ENCODE assay signal across 8 cellular contexts in the genomic region with DNA sequence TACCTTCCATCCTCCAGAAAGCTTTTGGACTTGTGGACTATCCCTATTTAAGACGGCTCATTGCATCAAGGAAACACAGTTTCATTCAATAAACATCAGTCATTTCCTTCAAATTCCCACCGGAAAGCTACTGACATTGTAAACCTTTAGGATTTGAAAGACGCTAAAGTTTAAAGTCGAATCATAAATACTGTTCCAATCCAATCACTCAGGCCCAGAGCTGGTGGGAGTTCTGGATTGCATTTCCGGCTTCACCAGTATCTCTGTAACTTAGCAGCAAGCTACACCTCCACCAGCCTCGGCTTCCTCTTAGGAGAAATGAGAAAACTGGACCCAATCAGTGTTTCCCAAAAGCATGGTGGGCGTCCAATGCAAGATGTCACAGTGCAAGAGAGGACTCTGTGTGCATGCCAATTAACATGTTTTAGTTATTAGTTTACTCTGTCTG. TPM values are rescaled to one million over a fixed set of nuclear protein-coding genes. Genes with fewer than 3 reads are reported as not detected.
DNase-seq lines count a peak whose midpoint lies in the region; ATAC-seq and TF ChIP-seq lines count a peak whose summit lies in the region.

No MANE protein-coding gene starts in this region.

- H3K4me3 ChIP-seq in HFF-Myc (replicated peaks; ENCODE audit: low read depth, low read length) (peak overlapping the region; percentile 91), adrenal gland (peak overlapping the region in 1 of 4 donors; percentile 68), stomach (peak overlapping the region; percentile 93 to 99 (median 98))

- DNase-seq in AG08395 (ENCODE audit: low spot score) (peak; percentile 43), HFF-Myc (ENCODE audit: extremely low read depth, low read depth) (no peak), adrenal gland (peak in 2 of 7 donors; percentile 12 to 19), iris pigment epithelial cell (ENCODE audit: low read depth) (peak; percentile 59), stomach (no peak), NCI-H146 (lab: John Stamatoyannopoulos, UW) (no peak)

- H3K36me3 ChIP-seq in adrenal gland (replicated peaks in 1 of 2) (no peaks in the 10 kb centered on the region), stomach (no peaks in the 10 kb centered on the region)

- WGBS in adrenal gland, 4 donors: 27 to 34% (median 32%) methylated on average over 7 of the region's 7 CpGs
- 9 to 18% (median 13%) methylated on average over 7 of the region's 7 CpGs for WGBS in stomach, 5 donors

- TF ChIP-seq POLR2A in adrenal gland (IDR thresholded peaks at IDR 0.05) (no peak), stomach (IDR thresholded peaks at IDR 0.05) (no peak), GM18505 (IDR thresholded peaks at IDR 0.05; ENCODE audit: borderline replicate concordance, extremely low read depth, insufficient read depth, insufficient read length) (no peak)

- H3K27ac ChIP-seq in adrenal gland (peak overlapping the region in 3 of 5 donors; percentile 85 to 91 (median 91)), stomach (peak overlapping the region; percentile 49 to 97 (median 96))

- no peak for TF ChIP-seq EP300 in stomach (IDR thresholded peaks at IDR 0.05)

- H3K9me3 ChIP-seq in adrenal gland (replicated peaks in 1 of 3) (no peaks in the 10 kb centered on the region), stomach (no peaks in the 10 kb centered on the region)

- ATAC-seq in GM18505 (IDR thresholded peaks at IDR 0.05; ENCODE audit: unreplicated experiment) (no peak), GM21576 (IDR thresholded peaks at IDR 0.05; ENCODE audit: unreplicated experiment) (no peak)

- intact Hi-C loops in adrenal gland (cut with DNase I) (no loop called here), stomach (cut with DNase I; ENCODE audit: low total_unique reads) (no loop called here)

- H3K4me1 ChIP-seq in adrenal gland (replicated peaks in 1 of 2): peaks cover 11 to 29% of the 10 kb centered on the region in 2 donors
- H3K4me1 ChIP-seq in stomach: peaks cover 29 to 65% (median 52%) of the 10 kb centered on the region in 4 donors

- TF ChIP-seq CTCF in HFF-Myc (IDR thresholded peaks at IDR 0.05; ENCODE audit: low read depth, low read length, missing control alignments) (no peak), adrenal gland (IDR thresholded peaks at IDR 0.05) (no peak), stomach (IDR thresholded peaks at IDR 0.05) (no peak)

- H3K27me3 ChIP-seq in adrenal gland (no peaks in the 10 kb centered on the region), stomach (no peaks in the 10 kb centered on the region)

RNA-seq across cellular contexts. Expression of gene WDFY1, which starts 1.6 kb away (rescaled TPM):
- total RNA-seq in adrenal gland (10 to 100 TPM; 28.1 to 45.2 (median 34.9) TPM), stomach (100 to 1,000 TPM in 1 of 5 donors, 10 to 100 TPM in 4; 29.0 to 134 (median 94.5) TPM)
- polyA plus RNA-seq in adrenal gland (10 to 100 TPM in 2 of 3 donors, 1 to 10 TPM in 1; 7.8 to 32.1 (median 15.6) TPM), stomach (10 to 100 TPM in 2 of 3 donors, 1 to 10 TPM in 1; 8.2 to 17.9 (median 13.5) TPM)

RNA-seq across cellular contexts. Expression of gene MRPL44, which starts 13.7 kb away (rescaled TPM):
- total RNA-seq in adrenal gland (10 to 100 TPM; 33.8 to 99.2 (median 38.0) TPM), stomach (10 to 100 TPM in 3 of 5 donors, 1 to 10 TPM in 1, under 1 TPM in 1; 0.87 to 80.8 (median 10.6) TPM)
- polyA plus RNA-seq in adrenal gland (10 to 100 TPM; 11.7 to 53.8 (median 16.3) TPM), stomach (10 to 100 TPM; 17.9 to 25.1 (median 20.3) TPM)

Comparison
In these comparisons a context has a peak if more than half of its experiments do, and no peak if none do; other contexts are left out.
1. DNase-seq: peak in AG08395 (single experiment) and iris pigment epithelial cell (single experiment); none in HFF-Myc (single experiment), stomach (single experiment) and NCI-H146 (single experiment).